ENCODE assay signal across 1 cellular context in genomic region chr1:223845810-223846667, GRCh38.
TF ChIP-seq lines count a peak whose summit lies in the region.

A gene with protein sequence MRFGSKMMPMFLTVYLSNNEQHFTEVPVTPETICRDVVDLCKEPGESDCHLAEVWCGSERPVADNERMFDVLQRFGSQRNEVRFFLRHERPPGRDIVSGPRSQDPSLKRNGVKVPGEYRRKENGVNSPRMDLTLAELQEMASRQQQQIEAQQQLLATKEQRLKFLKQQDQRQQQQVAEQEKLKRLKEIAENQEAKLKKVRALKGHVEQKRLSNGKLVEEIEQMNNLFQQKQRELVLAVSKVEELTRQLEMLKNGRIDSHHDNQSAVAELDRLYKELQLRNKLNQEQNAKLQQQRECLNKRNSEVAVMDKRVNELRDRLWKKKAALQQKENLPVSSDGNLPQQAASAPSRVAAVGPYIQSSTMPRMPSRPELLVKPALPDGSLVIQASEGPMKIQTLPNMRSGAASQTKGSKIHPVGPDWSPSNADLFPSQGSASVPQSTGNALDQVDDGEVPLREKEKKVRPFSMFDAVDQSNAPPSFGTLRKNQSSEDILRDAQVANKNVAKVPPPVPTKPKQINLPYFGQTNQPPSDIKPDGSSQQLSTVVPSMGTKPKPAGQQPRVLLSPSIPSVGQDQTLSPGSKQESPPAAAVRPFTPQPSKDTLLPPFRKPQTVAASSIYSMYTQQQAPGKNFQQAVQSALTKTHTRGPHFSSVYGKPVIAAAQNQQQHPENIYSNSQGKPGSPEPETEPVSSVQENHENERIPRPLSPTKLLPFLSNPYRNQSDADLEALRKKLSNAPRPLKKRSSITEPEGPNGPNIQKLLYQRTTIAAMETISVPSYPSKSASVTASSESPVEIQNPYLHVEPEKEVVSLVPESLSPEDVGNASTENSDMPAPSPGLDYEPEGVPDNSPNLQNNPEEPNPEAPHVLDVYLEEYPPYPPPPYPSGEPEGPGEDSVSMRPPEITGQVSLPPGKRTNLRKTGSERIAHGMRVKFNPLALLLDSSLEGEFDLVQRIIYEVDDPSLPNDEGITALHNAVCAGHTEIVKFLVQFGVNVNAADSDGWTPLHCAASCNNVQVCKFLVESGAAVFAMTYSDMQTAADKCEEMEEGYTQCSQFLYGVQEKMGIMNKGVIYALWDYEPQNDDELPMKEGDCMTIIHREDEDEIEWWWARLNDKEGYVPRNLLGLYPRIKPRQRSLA (minus strand): TSS chr1:223845947. CDS start chr1:223845680, 267 bp downstream.

TF ChIP-seq in K562, 482 proteins besides CTCF, POLR2A, EP300 and RAD21 (continued from another document and continues in another):
- peak; percentile 90 for TF ChIP-seq RREB1 (CRISPR knock-in tag; IDR thresholded peaks at IDR 0.05)
- TF ChIP-seq KLF6 (CRISPR knock-in tag; IDR thresholded peaks at IDR 0.05; ENCODE audit: borderline replicate concordance) = peak; percentile 60; the same call in 1 of the 2 replicates
- TF ChIP-seq HNRNPUL1 (IDR thresholded peaks at IDR 0.05; ENCODE audit: low read length) = no peak
- no peak for TF ChIP-seq MTA2 (IDR thresholded peaks at IDR 0.05; ENCODE audit: low read depth)
- TF ChIP-seq JUNB (CRISPR knock-in tag; conservative IDR thresholded peaks at IDR 0.05) = no peak
- TF ChIP-seq, protein P1, sequence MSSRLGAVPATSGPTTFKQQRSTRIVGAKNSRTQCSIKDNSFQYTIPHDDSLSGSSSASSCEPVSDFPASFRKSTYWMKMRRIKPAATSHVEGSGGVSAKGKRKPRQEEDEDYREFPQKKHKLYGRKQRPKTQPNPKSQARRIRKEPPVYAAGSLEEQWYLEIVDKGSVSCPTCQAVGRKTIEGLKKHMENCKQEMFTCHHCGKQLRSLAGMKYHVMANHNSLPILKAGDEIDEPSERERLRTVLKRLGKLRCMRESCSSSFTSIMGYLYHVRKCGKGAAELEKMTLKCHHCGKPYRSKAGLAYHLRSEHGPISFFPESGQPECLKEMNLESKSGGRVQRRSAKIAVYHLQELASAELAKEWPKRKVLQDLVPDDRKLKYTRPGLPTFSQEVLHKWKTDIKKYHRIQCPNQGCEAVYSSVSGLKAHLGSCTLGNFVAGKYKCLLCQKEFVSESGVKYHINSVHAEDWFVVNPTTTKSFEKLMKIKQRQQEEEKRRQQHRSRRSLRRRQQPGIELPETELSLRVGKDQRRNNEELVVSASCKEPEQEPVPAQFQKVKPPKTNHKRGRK (tag; IDR thresholded peaks at IDR 0.05) = no peak
- TF ChIP-seq ZNF23 (CRISPR knock-in tag; IDR thresholded peaks at IDR 0.05) = 0 out of 2 replicates have a peak, but pooled peaks have one; percentile 42
- TF ChIP-seq GATAD2B (IDR thresholded peaks at IDR 0.05; ENCODE audit: borderline replicate concordance) = 0 out of 2 replicates have a peak, but pooled peaks have one; percentile 78
- TF ChIP-seq XRCC5 (IDR thresholded peaks at IDR 0.05; ENCODE audit: low read depth, low read length) = peak; percentile 74; the same call in 1 of the 2 replicates
- TF ChIP-seq KLF16 (IDR thresholded peaks at IDR 0.05) = no peak
- peak; percentile 91 for TF ChIP-seq CREB3 (tag; conservative IDR thresholded peaks at IDR 0.05; ENCODE audit: low read depth)
- peak; percentile 43 for TF ChIP-seq NFIC (IDR thresholded peaks at IDR 0.05)
- no peak for TF ChIP-seq ZBTB34 (CRISPR knock-in tag; IDR thresholded peaks at IDR 0.05)
- TF ChIP-seq GMEB1 (CRISPR knock-in tag; IDR thresholded peaks at IDR 0.05) = peak; percentile 32; the same call in 1 of the 2 replicates
- TF ChIP-seq E2F5 (CRISPR knock-in tag; IDR thresholded peaks at IDR 0.05) = peak; percentile 82; the same call in 1 of the 2 replicates
- TF ChIP-seq MTF1 (CRISPR knock-in tag; IDR thresholded peaks at IDR 0.05; ENCODE audit: borderline replicate concordance) = no peak
- TF ChIP-seq, protein P2, sequence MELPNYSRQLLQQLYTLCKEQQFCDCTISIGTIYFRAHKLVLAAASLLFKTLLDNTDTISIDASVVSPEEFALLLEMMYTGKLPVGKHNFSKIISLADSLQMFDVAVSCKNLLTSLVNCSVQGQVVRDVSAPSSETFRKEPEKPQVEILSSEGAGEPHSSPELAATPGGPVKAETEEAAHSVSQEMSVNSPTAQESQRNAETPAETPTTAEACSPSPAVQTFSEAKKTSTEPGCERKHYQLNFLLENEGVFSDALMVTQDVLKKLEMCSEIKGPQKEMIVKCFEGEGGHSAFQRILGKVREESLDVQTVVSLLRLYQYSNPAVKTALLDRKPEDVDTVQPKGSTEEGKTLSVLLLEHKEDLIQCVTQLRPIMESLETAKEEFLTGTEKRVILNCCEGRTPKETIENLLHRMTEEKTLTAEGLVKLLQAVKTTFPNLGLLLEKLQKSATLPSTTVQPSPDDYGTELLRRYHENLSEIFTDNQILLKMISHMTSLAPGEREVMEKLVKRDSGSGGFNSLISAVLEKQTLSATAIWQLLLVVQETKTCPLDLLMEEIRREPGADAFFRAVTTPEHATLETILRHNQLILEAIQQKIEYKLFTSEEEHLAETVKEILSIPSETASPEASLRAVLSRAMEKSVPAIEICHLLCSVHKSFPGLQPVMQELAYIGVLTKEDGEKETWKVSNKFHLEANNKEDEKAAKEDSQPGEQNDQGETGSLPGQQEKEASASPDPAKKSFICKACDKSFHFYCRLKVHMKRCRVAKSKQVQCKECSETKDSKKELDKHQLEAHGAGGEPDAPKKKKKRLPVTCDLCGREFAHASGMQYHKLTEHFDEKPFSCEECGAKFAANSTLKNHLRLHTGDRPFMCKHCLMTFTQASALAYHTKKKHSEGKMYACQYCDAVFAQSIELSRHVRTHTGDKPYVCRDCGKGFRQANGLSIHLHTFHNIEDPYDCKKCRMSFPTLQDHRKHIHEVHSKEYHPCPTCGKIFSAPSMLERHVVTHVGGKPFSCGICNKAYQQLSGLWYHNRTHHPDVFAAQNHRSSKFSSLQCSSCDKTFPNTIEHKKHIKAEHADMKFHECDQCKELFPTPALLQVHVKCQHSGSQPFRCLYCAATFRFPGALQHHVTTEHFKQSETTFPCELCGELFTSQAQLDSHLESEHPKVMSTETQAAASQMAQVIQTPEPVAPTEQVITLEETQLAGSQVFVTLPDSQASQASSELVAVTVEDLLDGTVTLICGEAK (IDR thresholded peaks at IDR 0.05) = peak; percentile 58
- TF ChIP-seq, protein P2 (CRISPR knock-in tag; IDR thresholded peaks at IDR 0.05) = no peak
- TF ChIP-seq, protein P3, sequence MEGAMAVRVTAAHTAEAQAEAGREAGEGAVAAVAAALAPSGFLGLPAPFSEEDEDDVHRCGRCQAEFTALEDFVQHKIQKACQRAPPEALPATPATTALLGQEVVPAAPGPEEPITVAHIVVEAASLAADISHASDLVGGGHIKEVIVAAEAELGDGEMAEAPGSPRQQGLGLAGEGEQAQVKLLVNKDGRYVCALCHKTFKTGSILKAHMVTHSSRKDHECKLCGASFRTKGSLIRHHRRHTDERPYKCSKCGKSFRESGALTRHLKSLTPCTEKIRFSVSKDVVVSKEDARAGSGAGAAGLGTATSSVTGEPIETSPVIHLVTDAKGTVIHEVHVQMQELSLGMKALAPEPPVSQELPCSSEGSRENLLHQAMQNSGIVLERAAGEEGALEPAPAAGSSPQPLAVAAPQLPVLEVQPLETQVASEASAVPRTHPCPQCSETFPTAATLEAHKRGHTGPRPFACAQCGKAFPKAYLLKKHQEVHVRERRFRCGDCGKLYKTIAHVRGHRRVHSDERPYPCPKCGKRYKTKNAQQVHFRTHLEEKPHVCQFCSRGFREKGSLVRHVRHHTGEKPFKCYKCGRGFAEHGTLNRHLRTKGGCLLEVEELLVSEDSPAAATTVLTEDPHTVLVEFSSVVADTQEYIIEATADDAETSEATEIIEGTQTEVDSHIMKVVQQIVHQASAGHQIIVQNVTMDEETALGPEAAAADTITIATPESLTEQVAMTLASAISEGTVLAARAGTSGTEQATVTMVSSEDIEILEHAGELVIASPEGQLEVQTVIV (CRISPR knock-in tag; IDR thresholded peaks at IDR 0.05; ENCODE audit: borderline replicate concordance) = no peak
